Comparison of ENCODE assay signal across 8 cellular contexts in genomic region chr1:40709100-40709801, GRCh38. TPM values are rescaled to one million over a fixed set of nuclear protein-coding genes. Genes with fewer than 3 reads are reported as not detected.
DNase-seq lines count a peak whose midpoint lies in the region; ATAC-seq, FAIRE-seq and TF ChIP-seq lines count a peak whose summit lies in the region.

No MANE protein-coding gene starts in this region.

- peak overlapping the region; percentile 75 to 81; a peak in 3 of 4 replicates for H3K9ac ChIP-seq in K562 (ENCODE audit: insufficient read depth in 1 of 2, low read depth in 2 of 2, low read length in 2 of 2)

- peak overlapping the region; percentile 94 for H2AFZ ChIP-seq in K562 (ENCODE audit: low read depth, low read length)

- DNase-seq in NCI-H1694 (lab: John Stamatoyannopoulos, UW) (peak; percentile 63), T-helper 9 cell (peak; percentile 56), K562 (ENCODE audit: extremely low read depth in 1 of 4, low spot score in 3 of 4) (peak; percentile 87 to 98 (median 92)), hypothalamus (lab: John Stamatoyannopoulos, UW) (peak in 50 of 51 donors; percentile 4 to 92 (median 68)), retinal pigment epithelial cell (ENCODE audit: low read depth) (peak; percentile 94), COLO829 (ENCODE audit: low spot score) (no peak)

- no peak for TF ChIP-seq CTCF in K562 (IDR thresholded peaks at IDR 0.05 in 2 of 3, conservative IDR thresholded peaks at IDR 0.05 in 1 of 3; ENCODE audit: insufficient read depth in 2 of 3, low read depth in 1 of 3, low read length in 3 of 3)
- no peak for TF ChIP-seq CTCF in retinal pigment epithelial cell (conservative IDR thresholded peaks at IDR 0.05; ENCODE audit: low read depth, low read length)

- TSS peak; percentile 65 for BruUV-seq in K562 (replicated peaks; lab: Mats Ljungman, UMichigan)

- H3K4me2 ChIP-seq in K562 (ENCODE audit: insufficient read depth, low read length), result peak overlapping the region; percentile 87

- H3K9me1 ChIP-seq in K562 (ENCODE audit: control insufficient read depth, insufficient read depth, low read length), result no peaks in the 10 kb centered on the region

- TF ChIP-seq RAD21 in K562 (CRISPR knock-in tag; conservative IDR thresholded peaks at IDR 0.05 in 1 of 2, IDR thresholded peaks at IDR 0.05 in 1 of 2), result no peak; a peak in 1 of 4 replicates

- H3K4me3 ChIP-seq in K562 (peak overlapping the region; percentile 49), retinal pigment epithelial cell (ENCODE audit: low read length) (peak overlapping the region; percentile 86)

- peak; percentile 85 for TF ChIP-seq POLR2A in K562 (conservative IDR thresholded peaks at IDR 0.05)

- peaks cover 0 to 41% of the 10 kb centered on the region in 2 experiments; a peak in 4 of 5 replicates for H3K4me1 ChIP-seq in K562 (replicated peaks in 1 of 2; ENCODE audit: control insufficient read depth in 2 of 2, insufficient read depth in 2 of 2, low read length in 2 of 2)

- peak; percentile 99 for FAIRE-seq in K562 (lab: Jason Lieb, UNC)

- H3K79me2 ChIP-seq in K562 (ENCODE audit: control insufficient read depth, insufficient read depth, low read length), result peaks cover 92% of the 10 kb centered on the region

- peak; percentile 92 for ATAC-seq in GM18498 (IDR thresholded peaks at IDR 0.05; ENCODE audit: unreplicated experiment)
- peak; percentile 92 for ATAC-seq in HG02852 (IDR thresholded peaks at IDR 0.05; ENCODE audit: unreplicated experiment)
- peak; percentile 94 for ATAC-seq in K562

- no peaks in the 10 kb centered on the region for H4K20me1 ChIP-seq in K562 (replicated peaks; ENCODE audit: control insufficient read depth, insufficient read depth, low read length)

- CTCF ChIA-PET in K562 (lab: Yijun Ruan, JAX; ENCODE audit: low intra/inter-chr PET ratio), result no interaction called here

- intact Hi-C loops in K562 (cut with micrococcal nuclease), result no loop called here

- H3K27me3 ChIP-seq in K562 (ENCODE audit: control insufficient read depth in 2 of 2, insufficient read depth in 2 of 2, low read length in 2 of 2), result no peaks in the 10 kb centered on the region

- POLR2A ChIA-PET in K562 (lab: Yijun Ruan, JAX), result interaction anchor here (0.7 to 14.0 kb wide), 7 partner anchors 8 to 107 kb away, joined by 3 to 212 read pairs (median 3); partner anchors contain the start of gene NFYC

- WGBS in K562 (ENCODE audit: insufficient coverage, low coverage, missing lambda C conversion rate), result under 1% methylated on average over 10 of the region's 10 CpGs

- TF ChIP-seq EP300 in K562 (IDR thresholded peaks at IDR 0.05; ENCODE audit: low read length), result 0 out of 2 replicates have a peak, but pooled peaks have one; percentile 23

- no peaks in the 10 kb centered on the region for H3K9me3 ChIP-seq in K562 (replicated peaks; ENCODE audit: control insufficient read depth, insufficient read depth, low read depth, low read length)

- in situ Hi-C loops in K562 (cut with MboI), result no loop called here

- peak overlapping the region; percentile 90 for H3K27ac ChIP-seq in K562 (ENCODE audit: extremely low read depth, low read depth, low read length)

- peaks cover 14% of the 10 kb centered on the region for H3K36me3 ChIP-seq in K562 (ENCODE audit: control insufficient read depth, insufficient read depth, low read length)

TF ChIP-seq in K562, 482 proteins besides CTCF, POLR2A, EP300 and RAD21 (continues in another document):
- TF ChIP-seq ZNF644 (tag; IDR thresholded peaks at IDR 0.05; ENCODE audit: low read depth) (no peak), MTA1 (IDR thresholded peaks at IDR 0.05; ENCODE audit: borderline replicate concordance) (0 out of 2 replicates have a peak, but pooled peaks have one; percentile 32), ETS1 (conservative IDR thresholded peaks at IDR 0.05; ENCODE audit: control insufficient read depth, low read depth, low read length) (no peak), THRB (CRISPR knock-in tag; conservative IDR thresholded peaks at IDR 0.05) (no peak), ZFP91 (CRISPR knock-in tag; IDR thresholded peaks at IDR 0.05) (peak; percentile 89), ZNF740 (CRISPR knock-in tag; IDR thresholded peaks at IDR 0.05) (no peak), ZNF740 (tag; IDR thresholded peaks at IDR 0.05) (no peak), NFE2L1 (tag; IDR thresholded peaks at IDR 0.05; ENCODE audit: borderline replicate concordance, low read depth) (no peak)

RNA-seq across cellular contexts. Expression of gene NFYC, which starts 17.7 kb away (rescaled TPM):
- 51.1 and 58.3 TPM in 2 replicates for total RNA-seq in K562 (2011; cell fraction: chromatin; rRNA removed; ENCODE audit: low replicate concordance)
- 43.8 and 43.9 TPM in 2 replicates for total RNA-seq in K562 (2011; cell fraction: nucleolus; rRNA removed)
- 49.1 and 60.1 TPM in 2 replicates for total RNA-seq in K562 (2011; cell fraction: nucleoplasm; rRNA removed)
- 41.1 and 44.2 TPM in 2 replicates for total RNA-seq in K562 (2014; rRNA removed)
- total RNA-seq in K562 (2014; rRNA removed; fragmentation: Illumina TruSeq; extraction: Trizol), result 22.7 and 26.4 TPM in 2 replicates
- 31.2 and 31.4 TPM in 2 replicates for total RNA-seq in K562 (2015; rRNA removed; fragmentation: Illumina TruSeq; extraction: Trizol)
- total RNA-seq in K562 (2021), result 53.9 and 59.8 TPM in 2 replicates
- polyA plus RNA-seq in K562 (2011; rRNA removed), result 47.2 and 65.6 TPM in 2 replicates
- polyA plus RNA-seq in K562 (2011; cell fraction: cytosol; rRNA removed), result 78.9 and 120 TPM in 2 replicates
- polyA plus RNA-seq in K562 (2011; cell fraction: nucleus; rRNA removed), result 72.3 and 83.1 TPM in 2 replicates
- 52.9 and 79.3 TPM in 2 replicates for polyA plus RNA-seq in K562 (2012)
- polyA plus RNA-seq in K562 (2014; fragmentation: Illumina TruSeq; extraction: Trizol), result 56.2 and 65.1 TPM in 2 replicates
- polyA plus RNA-seq in K562 (2014; fragmentation: Nextera tagmentation; extraction: Ambion mirVana), result 1 to 10 TPM; 4.8 to 7.2 TPM
- 51.3 and 57.7 TPM in 2 replicates for polyA plus RNA-seq in K562 (2014; rRNA removed)
- polyA minus RNA-seq in K562 (2011; rRNA and poly(A)+ RNA removed), result 45.7 and 65.0 TPM in 2 replicates
- 38.9 and 49.7 TPM in 2 replicates for polyA minus RNA-seq in K562 (2011; cell fraction: cytosol; rRNA and poly(A)+ RNA removed)
- polyA minus RNA-seq in K562 (2011; cell fraction: nucleus; rRNA and poly(A)+ RNA removed), result 34.9 and 50.8 TPM in 2 replicates

RNA-seq across cellular contexts. Expression of gene RIMS3, which starts 43.8 kb away (rescaled TPM):
- total RNA-seq in K562 (2011; cell fraction: chromatin; rRNA removed; ENCODE audit: low replicate concordance), result 0.76 and 1.4 TPM in 2 replicates
- 0.66 and 0.67 TPM in 2 replicates for total RNA-seq in K562 (2011; cell fraction: nucleolus; rRNA removed)
- total RNA-seq in K562 (2011; cell fraction: nucleoplasm; rRNA removed), result 0.73 and 0.76 TPM in 2 replicates
- total RNA-seq in K562 (2014; rRNA removed), result 0.59 and 0.82 TPM in 2 replicates
- 0.69 and 0.77 TPM in 2 replicates for total RNA-seq in K562 (2014; rRNA removed; fragmentation: Illumina TruSeq; extraction: Trizol)
- 0.38 and 0.47 TPM in 2 replicates for total RNA-seq in K562 (2015; rRNA removed; fragmentation: Illumina TruSeq; extraction: Trizol)
- 1.2 and 1.3 TPM in 2 replicates for total RNA-seq in K562 (2021)
- polyA plus RNA-seq in K562 (2011; rRNA removed), result 0.78 and 1.2 TPM in 2 replicates
- 0.97 and 1.3 TPM in 2 replicates for polyA plus RNA-seq in K562 (2011; cell fraction: cytosol; rRNA removed)
- 1.9 and 2.7 TPM in 2 replicates for polyA plus RNA-seq in K562 (2011; cell fraction: nucleus; rRNA removed)
- 0.66 and 1.9 TPM in 2 replicates for polyA plus RNA-seq in K562 (2012)
- polyA plus RNA-seq in K562 (2014; fragmentation: Illumina TruSeq; extraction: Trizol), result 0.71 and 0.75 TPM in 2 replicates
- under 1 TPM; 0.06 to 0.15 TPM for polyA plus RNA-seq in K562 (2014; fragmentation: Nextera tagmentation; extraction: Ambion mirVana)
- 0.43 and 0.45 TPM in 2 replicates for polyA plus RNA-seq in K562 (2014; rRNA removed)
- polyA minus RNA-seq in K562 (2011; rRNA and poly(A)+ RNA removed), result 1.2 and 1.3 TPM in 2 replicates
- 0.73 and 1.1 TPM in 2 replicates for polyA minus RNA-seq in K562 (2011; cell fraction: cytosol; rRNA and poly(A)+ RNA removed)
- polyA minus RNA-seq in K562 (2011; cell fraction: nucleus; rRNA and poly(A)+ RNA removed), result 0.40 and 0.56 TPM in 2 replicates
